ENCODE assay signal across 16 cellular contexts in the genomic region with DNA sequence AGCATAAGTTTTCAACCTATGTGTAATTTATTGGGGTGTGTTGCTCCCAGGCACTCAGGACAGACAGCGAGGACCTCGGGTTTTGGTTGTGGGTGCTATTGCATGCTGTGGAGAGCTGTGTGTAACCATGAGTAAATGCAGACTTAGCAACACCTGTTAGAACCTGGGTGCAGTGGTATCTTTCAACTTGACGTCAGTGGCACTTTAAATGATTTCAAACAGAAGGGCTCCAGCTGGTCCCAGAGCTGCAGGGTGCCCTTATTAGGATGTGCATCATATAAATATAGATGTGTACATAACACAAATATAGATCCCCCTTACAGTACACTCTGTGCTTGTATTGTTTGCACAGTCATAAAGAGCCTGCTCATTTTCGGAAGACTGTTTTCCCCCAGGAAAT.
A peak's percentile ranks its signal among the peaks of the same experiment; 100 is the strongest.
DNase-seq lines count a peak whose midpoint lies in the region; ATAC-seq, FAIRE-seq and TF ChIP-seq lines count a peak whose summit lies in the region.
"Had no signal": no experiment of that assay in that cellular context is flagged by ENCODE, and none has a peak within 500 bp of the region (broad histone marks: within the 10 kb centered on the region; RNA-seq: fewer than 3 reads in every experiment).

No MANE protein-coding gene starts in this region.

- CTCF ChIA-PET in MCF 10A (lab: Yijun Ruan, JAX) (interaction anchor here (0.7 to 1.1 kb wide), 4 partner anchors 45 to 464 kb away, joined by 3 to 4 read pairs (median 3); no protein-coding TSS in a partner anchor), GM12878 (lab: Yijun Ruan, JAX) (no interaction called here)

- BruUV-seq in MCF 10A (replicated peaks; lab: Mats Ljungman, UMichigan) (no TSS peak), GM12878 (replicated peaks; lab: Mats Ljungman, UMichigan) (no TSS peak)

- WGBS in GM12878 (ENCODE audit: insufficient coverage, insufficient replicate concordance, low lambda C conversion rate, missing lambda C conversion rate) = 8% methylated on average over 4 of the region's 4 CpGs
- 57 to 72% (median 66%) methylated on average over 4 of the region's 4 CpGs for WGBS in small intestine, 3 donors

- RAD21 ChIA-PET in GM12878 (lab: Charles Lee; ENCODE audit: unreplicated experiment) = no interaction called here

- H3K4me2 ChIP-seq in GM12878 (ENCODE audit: control insufficient read depth, insufficient read depth) = no peak overlapping the region
- H3K4me2 ChIP-seq: PC-9 had no signal

- FAIRE-seq in GM12878 (lab: Jason Lieb, UNC) = no peak
- no peak for FAIRE-seq in small intestine (lab: Jason Lieb, UNC)
- FAIRE-seq: A204.1 had no signal

- H3K79me2 ChIP-seq in GM12878 (ENCODE audit: control insufficient read depth, insufficient read depth, low read length) = no peaks in the 10 kb centered on the region

- intact Hi-C loops in MCF 10A (cut with micrococcal nuclease) = loop anchor here (2.0 to 10.0 kb wide), 2 partner anchors 56 to 740 kb away; no protein-coding TSS in a partner anchor
- intact Hi-C loops in breast epithelium (cut with DNase I; ENCODE audit: low total_unique reads) = no loop called here
- intact Hi-C loops in GM12878 (cut with micrococcal nuclease; ENCODE audit: unreplicated experiment) = no loop called here

- no peak for TF ChIP-seq EP300 in GM12878 (IDR thresholded peaks at IDR 0.05; ENCODE audit: borderline replicate concordance in 1 of 2, control insufficient read depth in 1 of 2, low read depth in 2 of 2, low read length in 2 of 2)

- in situ Hi-C loops in GM12878 (cut with MboI) = loop anchor here (5.0 kb wide), 1 partner anchor 53 kb away; no protein-coding TSS in a partner anchor

- no peaks in the 10 kb centered on the region for H3K27me3 Mint-ChIP-seq in MCF 10A (ENCODE audit: insufficient read depth, unreplicated experiment)
- H3K27me3 Mint-ChIP-seq: central memory CD8-positive, alpha-beta T cell had no signal

- SMC1A ChIA-PET in GM12878 (lab: Charles Lee; ENCODE audit: uncharacterized antibody, unreplicated experiment) = interaction anchor here (0.7 to 1.3 kb wide), 2 partner anchors 15 to 21 kb away, joined by 3 read pairs; no protein-coding TSS in a partner anchor

- H2AFZ ChIP-seq in GM12878 (ENCODE audit: control insufficient read depth, low read depth, low read length) = no peak overlapping the region
- H2AFZ ChIP-seq: PC-9 had no signal

- no peak for TF ChIP-seq RAD21 in GM12878 (IDR thresholded peaks at IDR 0.05; ENCODE audit: insufficient read depth, low read depth, low read length)

- TF ChIP-seq CTCF in MCF 10A (IDR thresholded peaks at IDR 0.05; ENCODE audit: unreplicated experiment) (no peak), breast epithelium (IDR thresholded peaks at IDR 0.05) (no peak), GM12878 (IDR thresholded peaks at IDR 0.05 in 2 of 3, conservative IDR thresholded peaks at IDR 0.05 in 1 of 3; ENCODE audit: control insufficient read depth in 2 of 3, extremely low read depth in 1 of 3, insufficient read depth in 1 of 3, low read depth in 3 of 3, low read length in 3 of 3) (no peak)

- H4K20me1 ChIP-seq in GM12878 (ENCODE audit: control insufficient read depth, insufficient read depth) = no peaks in the 10 kb centered on the region

- DNase-seq in MCF 10A (ENCODE audit: unreplicated experiment) (peak; percentile 60), breast epithelium (ENCODE audit: low spot score in 2 of 2) (no peak), NCI-H2107 treated with DMSO at 0.1 percent for 48 hours (lab: John Stamatoyannopoulos, UW; ENCODE audit: unreplicated experiment) (peak; percentile 86), GM12878 (ENCODE audit: low read depth, low spot score) (no peak), small intestine (peak; percentile 4), NCI-H82 treated with DMSO at 0.1 percent for 48 hours (lab: John Stamatoyannopoulos, UW; ENCODE audit: unreplicated experiment) (no peak)
- no peak for DNase-seq in activated naive CD4-positive, alpha-beta T cell treated with Interleukin-2 at 50 U/mL for 16 hours
- DNase-seq: activated CD8-positive, alpha-beta T cell treated with anti-CD3 and anti-CD28 coated beads, Interleukin-2, amount 10 ng/mL, durations not matched to agents 7 days and 5 days; activated naive CD4-positive, alpha-beta T cell treated with anti-CD3 and anti-CD28 coated beads, Interleukin-2, amount 50 U/mL, for 16 hours; Calu3; PC-9 had no signal

- H3K36me3 Mint-ChIP-seq in MCF 10A (ENCODE audit: insufficient read depth, unreplicated experiment) = no peaks in the 10 kb centered on the region

- peak overlapping the region; percentile 92 for H3K27ac Mint-ChIP-seq in MCF 10A (ENCODE audit: low read depth, unreplicated experiment)
- H3K27ac Mint-ChIP-seq: activated CD8-positive, alpha-beta T cell treated with anti-CD3 and anti-CD28 coated beads, Interleukin-2, amount 10 ng/mL, durations not matched to agents 7 days and 5 days had no signal

- peaks cover 62% of the 10 kb centered on the region for H3K4me1 Mint-ChIP-seq in MCF 10A (ENCODE audit: insufficient read depth, unreplicated experiment)
- H3K4me1 Mint-ChIP-seq: central memory CD8-positive, alpha-beta T cell had no signal

- H3K4me1 ChIP-seq in breast epithelium = no peaks in the 10 kb centered on the region
- no peaks in the 10 kb centered on the region for H3K4me1 ChIP-seq in GM12878 (ENCODE audit: control insufficient read depth, insufficient read depth, low read length)
- H3K4me1 ChIP-seq in small intestine (ENCODE audit: control insufficient read depth in 2 of 2, insufficient read depth in 1 of 2, low read depth in 1 of 2, low read length in 1 of 2) = no peaks in the 10 kb centered on the region

- ATAC-seq in GM12878 (peak; percentile 88), HG03378 (IDR thresholded peaks at IDR 0.05; ENCODE audit: unreplicated experiment) (no peak)
- ATAC-seq: activated CD8-positive, alpha-beta T cell treated with anti-CD3 and anti-CD28 coated beads, Interleukin-2, amount 10 ng/mL, durations not matched to agents 7 days and 5 days had no signal

- no peak overlapping the region for H3K9ac ChIP-seq in GM12878 (ENCODE audit: control insufficient read depth, insufficient read depth, low read length)

- TF ChIP-seq POLR2A in breast epithelium (IDR thresholded peaks at IDR 0.05) = no peak
- TF ChIP-seq POLR2A in GM12878 (IDR thresholded peaks at IDR 0.05; ENCODE audit: low read depth, low read length) = no peak

- H3K27ac ChIP-seq in breast epithelium (no peak overlapping the region), GM12878 (ENCODE audit: control insufficient read depth, insufficient read depth) (no peak overlapping the region), small intestine (ENCODE audit: low read depth in 1 of 2, low read length in 1 of 2) (no peak overlapping the region)
- H3K27ac ChIP-seq: PC-9, tibial nerve had no signal

- no peaks in the 10 kb centered on the region for H3K9me3 ChIP-seq in breast epithelium
- no peaks in the 10 kb centered on the region for H3K9me3 ChIP-seq in GM12878 (replicated peaks; ENCODE audit: control insufficient read depth, insufficient read depth, low read length)
- no peaks in the 10 kb centered on the region for H3K9me3 ChIP-seq in small intestine (ENCODE audit: control insufficient read depth, low read depth)
- H3K9me3 ChIP-seq: tibial nerve had no signal

- no peak overlapping the region for H3K4me3 ChIP-seq in breast epithelium
- no peak overlapping the region for H3K4me3 ChIP-seq in GM12878
- no peak overlapping the region for H3K4me3 ChIP-seq in small intestine (ENCODE audit: low read depth in 1 of 2, low read length in 2 of 2)
- H3K4me3 ChIP-seq: lung, PC-9, tibial nerve had no signal

- H3K9me3 Mint-ChIP-seq in MCF 10A (ENCODE audit: unreplicated experiment) = peaks cover 4% of the 10 kb centered on the region

- H3K36me3 ChIP-seq in breast epithelium (no peaks in the 10 kb centered on the region), GM12878 (ENCODE audit: control insufficient read depth in 2 of 2, insufficient read depth in 2 of 2, low read length in 1 of 2) (no peaks in the 10 kb centered on the region), small intestine (ENCODE audit: control insufficient read depth in 2 of 2, insufficient read depth in 2 of 2, low read length in 2 of 2) (no peaks in the 10 kb centered on the region)
- H3K36me3 ChIP-seq: tibial nerve had no signal

- POLR2A ChIA-PET in MCF 10A (lab: Yijun Ruan, JAX) (interaction anchor here (0.6 to 2.2 kb wide), 12 partner anchors 9 to 292 kb away, joined by 3 to 11 read pairs (median 4); a partner anchor contains a TSS), GM12878 (lab: Charles Lee) (no interaction called here)

- H3K4me3 Mint-ChIP-seq in MCF 10A (ENCODE audit: unreplicated experiment) = no peak overlapping the region
- H3K4me3 Mint-ChIP-seq: activated CD8-positive, alpha-beta T cell treated with anti-CD3 and anti-CD28 coated beads, Interleukin-2, amount 10 ng/mL, durations not matched to agents 7 days and 5 days; central memory CD8-positive, alpha-beta T cell had no signal

- H3K27me3 ChIP-seq in breast epithelium (no peaks in the 10 kb centered on the region), GM12878 (replicated peaks in 1 of 2; ENCODE audit: control insufficient read depth in 2 of 2, insufficient read depth in 2 of 2, low read length in 1 of 2) (no peaks in the 10 kb centered on the region), small intestine (ENCODE audit: control insufficient read depth in 2 of 2, insufficient read depth in 2 of 2, low read length in 2 of 2) (no peaks in the 10 kb centered on the region)
- H3K27me3 ChIP-seq: tibial nerve had no signal

TF ChIP-seq in GM12878, 131 proteins besides CTCF, POLR2A, EP300 and RAD21 (continues in another document):
- TF ChIP-seq, protein P1, sequence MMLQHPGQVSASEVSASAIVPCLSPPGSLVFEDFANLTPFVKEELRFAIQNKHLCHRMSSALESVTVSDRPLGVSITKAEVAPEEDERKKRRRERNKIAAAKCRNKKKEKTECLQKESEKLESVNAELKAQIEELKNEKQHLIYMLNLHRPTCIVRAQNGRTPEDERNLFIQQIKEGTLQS (IDR thresholded peaks at IDR 0.05; ENCODE audit: borderline replicate concordance, extremely low read depth, low read depth, low read length) = no peak
- TF ChIP-seq NFXL1 (IDR thresholded peaks at IDR 0.05; ENCODE audit: borderline replicate concordance) (no peak), NRF1 (conservative IDR thresholded peaks at IDR 0.05; ENCODE audit: low read depth, low read length) (no peak), RCOR1 (conservative IDR thresholded peaks at IDR 0.05; ENCODE audit: low read depth, low read length) (no peak), CBX5 (IDR thresholded peaks at IDR 0.05; ENCODE audit: low read depth) (no peak)

Comparison
In these comparisons a context has a peak if more than half of its experiments do, and no peak if none do; other contexts are left out.
1. DNase-seq: peak in MCF 10A (single experiment), NCI-H2107 treated with DMSO at 0.1 percent for 48 hours (single experiment) and small intestine (single experiment); none in breast epithelium (0 of 2), GM12878 (single experiment), NCI-H82 treated with DMSO at 0.1 percent for 48 hours (single experiment) and activated naive CD4-positive, alpha-beta T cell treated with Interleukin-2 at 50 U/mL for 16 hours (single experiment).